Comparison of ENCODE assay signal across 14 cellular contexts in the genomic region with DNA sequence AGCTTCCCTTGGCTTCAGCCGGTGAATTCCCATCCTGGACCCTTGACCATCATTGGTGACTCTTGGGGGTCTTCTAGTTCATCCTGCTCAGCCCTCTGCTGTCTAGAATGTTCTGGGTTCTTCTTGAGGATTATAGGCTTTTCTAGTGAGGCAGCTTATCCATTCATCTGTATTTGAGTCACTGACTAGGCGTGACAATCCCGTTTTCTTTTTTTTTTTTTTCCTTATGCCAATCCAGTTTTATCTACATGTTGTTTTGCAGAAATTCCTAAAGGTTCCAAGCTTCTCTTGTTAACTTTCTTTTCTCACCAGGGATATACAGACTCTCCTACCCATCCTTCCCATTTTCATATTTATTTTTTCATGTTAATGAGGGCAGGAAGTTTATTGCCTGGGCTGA.
"Had no signal": no experiment of that assay in that cellular context is flagged by ENCODE, and none has a peak within 500 bp of the region (broad histone marks: within the 10 kb centered on the region; RNA-seq: fewer than 3 reads in every experiment).

No MANE protein-coding gene starts in this region.

- DNase-seq: activated CD4-positive, alpha-beta T cell treated with anti-CD3 and anti-CD28 coated beads, Interleukin-2, amount 50 U/mL, for 48 hours; activated naive CD4-positive, alpha-beta T cell treated with anti-CD3 and anti-CD28 coated beads for 36 hours; aorta; brain microvascular endothelial cell; central memory CD4-positive, alpha-beta T cell; left ventricle myocardium superior; stimulated activated CD4-positive, alpha-beta T cell treated with anti-CD3 and anti-CD28 coated beads, Interleukin-4, amount 100 ng/mL, for 1 hour; T-helper 2 cell; WERI-Rb-1 had no signal

- ATAC-seq: left ventricle myocardium superior had no signal

- H3K27ac ChIP-seq: brain microvascular endothelial cell, right atrium auricular region, WERI-Rb-1 had no signal

- H3K9me3 Mint-ChIP-seq: activated naive CD4-positive, alpha-beta T cell treated with anti-CD3 and anti-CD28 coated beads for 36 hours; activated T-helper 2 cell treated with anti-CD3 and anti-CD28 coated beads, Interferon-gamma antibody, Interleukin-2, Interleukin-4, amounts not matched to agents 10 μg/mL and 5 μg/mL and 100 μg/mL, durations not matched to agents 14 hours and 24 hours and 36 hours; neural crest cell had no signal

- H3K4me3 Mint-ChIP-seq: activated naive CD4-positive, alpha-beta T cell treated with anti-CD3 and anti-CD28 coated beads for 36 hours; neural crest cell had no signal

- H3K27ac Mint-ChIP-seq: activated naive CD4-positive, alpha-beta T cell treated with anti-CD3 and anti-CD28 coated beads for 36 hours had no signal

- H3K27me3 ChIP-seq: brain microvascular endothelial cell, right atrium auricular region had no signal

- H3K9me3 ChIP-seq: right atrium auricular region had no signal

- H3K4me3 ChIP-seq: coronary artery, right atrium auricular region, skin epidermis had no signal
